In genomic region chr2:6480514-6480913, GRCh38 we compare ENCODE assay signal across 8 cellular contexts.
"Had no signal": no experiment of that assay in that cellular context is flagged by ENCODE, and none has a peak within 500 bp of the region (broad histone marks: within the 10 kb centered on the region; RNA-seq: fewer than 3 reads in every experiment).

No MANE protein-coding gene starts in this region.

- FAIRE-seq: G401.6, GM12878, GM12891, GM12892, GM18507, GM19239 had no signal

- DNase-seq: GDM1, GF-D8 had no signal

- ATAC-seq: GM12878 had no signal

- H3K4me3 ChIP-seq: GM12878 had no signal
